30 cellular contexts compared by ENCODE assay signal in genomic region chr7:29353810-29354209, GRCh38.
"Had no signal": no experiment of that assay in that cellular context is flagged by ENCODE, and none has a peak within 500 bp of the region (broad histone marks: within the 10 kb centered on the region; RNA-seq: fewer than 3 reads in every experiment).

No MANE protein-coding gene starts in this region.

- H3K4me3 ChIP-seq: left lung, lower lobe of right lung, pancreas, prostate gland, skin epidermis, stomach, testis, thyroid gland, transverse colon, upper lobe of right lung had no signal

- DNase-seq: hypothalamus; immature natural killer cell; kidney; left colon; left lung; lower lobe of right lung; mammary epithelial cell; mesenchymal stem cell; naive B cell; natural killer cell; nephron progenitor cell; nucleus accumbens; pancreas; posterior cingulate gyrus; retina; right cardiac atrium; stimulated activated CD4-positive, alpha-beta T cell treated with anti-CD3 and anti-CD28 coated beads, Interleukin-12 subunit alpha, Interleukin-12 subunit beta, amount 100 ng/mL, for 4 hours; stimulated activated CD4-positive, alpha-beta T cell treated with anti-CD3 and anti-CD28 coated beads, Interleukin-15, amount 100 ng/mL, for 24 hours; stimulated activated CD4-positive, alpha-beta T cell treated with anti-CD3 and anti-CD28 coated beads, Interleukin-2, amount 100 ng/mL, for 24 hours; stimulated activated CD4-positive, alpha-beta T cell treated with anti-CD3 and anti-CD28 coated beads, Interleukin-4, amount 100 ng/mL, for 1 hour; stimulated activated naive B cell treated with anti-CD40 and anti-IgM and Interleukin-4, amounts not matched to agents 10 μg/mL and 1 μg/mL and 100 μg/mL, for 72 hours; stimulated activated naive CD8-positive, alpha-beta T cell treated with anti-CD3 and anti-CD28 coated beads, Interleukin-15, Interleukin-2, amounts not matched to agents 100 U/mL and 50 U/mL, for 24 hours; stomach; testis; thyroid gland; transverse colon; upper lobe of right lung had no signal

- H3K9me3 Mint-ChIP-seq: immature natural killer cell; natural killer cell; stimulated activated naive B cell treated with anti-CD40 and anti-IgM and Interleukin-4, amounts not matched to agents 10 μg/mL and 1 μg/mL and 100 μg/mL, for 72 hours had no signal

- H3K27me3 ChIP-seq: left lung, pancreas, stomach, testis, thyroid gland, transverse colon, upper lobe of right lung had no signal

- H3K4me3 Mint-ChIP-seq: immature natural killer cell; naive B cell; natural killer cell; nephron progenitor cell; stimulated activated naive B cell treated with anti-CD40 and anti-IgM and Interleukin-4, amounts not matched to agents 10 μg/mL and 1 μg/mL and 100 μg/mL, for 72 hours had no signal

- H3K4me1 Mint-ChIP-seq: immature natural killer cell; naive B cell; stimulated activated naive B cell treated with anti-CD40 and anti-IgM and Interleukin-4, amounts not matched to agents 10 μg/mL and 1 μg/mL and 100 μg/mL, for 72 hours had no signal

- H3K4me1 ChIP-seq: left lung, lower lobe of right lung, prostate gland, stomach, transverse colon, upper lobe of right lung had no signal

- H3K9me3 ChIP-seq: left lung, lower lobe of right lung, pancreas, prostate gland, stomach, testis, thyroid gland, transverse colon, upper lobe of right lung had no signal

- H3K36me3 ChIP-seq: left lung, lower lobe of right lung, pancreas, prostate gland, stomach, thyroid gland, transverse colon, upper lobe of right lung had no signal

- H3K27ac ChIP-seq: left lung, lower lobe of right lung, pancreas, prostate gland, skin epidermis, stomach, testis, thyroid gland, transverse colon, upper lobe of right lung had no signal

- H3K36me3 Mint-ChIP-seq: naive B cell; stimulated activated naive B cell treated with anti-CD40 and anti-IgM and Interleukin-4, amounts not matched to agents 10 μg/mL and 1 μg/mL and 100 μg/mL, for 72 hours had no signal

- H3K27ac Mint-ChIP-seq: naive B cell; natural killer cell; stimulated activated naive B cell treated with anti-CD40 and anti-IgM and Interleukin-4, amounts not matched to agents 10 μg/mL and 1 μg/mL and 100 μg/mL, for 72 hours had no signal

- ATAC-seq: left colon; left lung; lower lobe of right lung; natural killer cell; pancreas; right cardiac atrium; sciatic nerve; stimulated activated naive B cell treated with anti-CD40 and anti-IgM and Interleukin-4, amounts not matched to agents 10 μg/mL and 1 μg/mL and 100 μg/mL, for 72 hours; stimulated activated naive CD8-positive, alpha-beta T cell treated with anti-CD3 and anti-CD28 coated beads, Interleukin-15, Interleukin-2, amounts not matched to agents 100 U/mL and 50 U/mL, for 24 hours; upper lobe of right lung had no signal
